22 cellular contexts compared by ENCODE assay signal in genomic region chr7:115868369-115868768, GRCh38.
"Had no signal": no experiment of that assay in that cellular context is flagged by ENCODE, and none has a peak within 500 bp of the region (broad histone marks: within the 10 kb centered on the region; RNA-seq: fewer than 3 reads in every experiment).

No MANE protein-coding gene starts in this region.

- H3K36me3 Mint-ChIP-seq: naive thymus-derived CD4-positive, alpha-beta T cell had no signal

- H3K4me1 Mint-ChIP-seq: nephron progenitor cell had no signal

- H3K9me3 Mint-ChIP-seq: nephron progenitor cell had no signal

- H3K27ac ChIP-seq: coronary artery, dorsolateral prefrontal cortex, epithelial cell of prostate, esophagus muscularis mucosa, gastrocnemius medialis, heart right ventricle, left ventricle myocardium inferior, lower lobe of right lung, neutrophil, psoas muscle, right lobe of liver had no signal

- H3K27ac Mint-ChIP-seq: naive thymus-derived CD4-positive, alpha-beta T cell; nephron progenitor cell had no signal

- H3K27me3 ChIP-seq: esophagus muscularis mucosa, gastrocnemius medialis, right lobe of liver had no signal

- ATAC-seq: gastrocnemius medialis; heart right ventricle; left cardiac atrium; lower lobe of right lung; naive thymus-derived CD4-positive, alpha-beta T cell; psoas muscle; right lobe of liver had no signal

- H3K36me3 ChIP-seq: esophagus muscularis mucosa, gastrocnemius medialis, heart right ventricle, left ventricle myocardium inferior, lower lobe of right lung, neutrophil, right lobe of liver had no signal

- H3K4me3 ChIP-seq: coronary artery, dorsolateral prefrontal cortex, esophagus muscularis mucosa, gastrocnemius medialis, heart right ventricle, left ventricle myocardium inferior, lower lobe of right lung, psoas muscle, right lobe of liver had no signal

- H3K27me3 Mint-ChIP-seq: naive thymus-derived CD4-positive, alpha-beta T cell had no signal

- DNase-seq: dorsolateral prefrontal cortex; effector CD8-positive, alpha-beta T cell; gastrocnemius medialis; heart right ventricle; hypothalamus; kidney; left cardiac atrium; left ventricle myocardium inferior; lower lobe of right lung; mesenchymal stem cell; naive thymus-derived CD4-positive, alpha-beta T cell; nephron progenitor cell; psoas muscle; retina; right lobe of liver; stimulated activated CD4-positive, alpha-beta T cell treated with anti-CD3 and anti-CD28 coated beads, Interleukin-4, amount 100 ng/mL, for 4 hours; stimulated activated naive CD4-positive, alpha-beta T cell treated with Interleukin-2 at 50 U/mL for 16 hours; trophoblast cell had no signal

- H3K4me3 Mint-ChIP-seq: naive thymus-derived CD4-positive, alpha-beta T cell; nephron progenitor cell had no signal

- H3K9me3 ChIP-seq: esophagus muscularis mucosa, gastrocnemius medialis, heart right ventricle, left ventricle myocardium inferior, lower lobe of right lung, neutrophil, psoas muscle, right lobe of liver had no signal

- H3K4me1 ChIP-seq: esophagus muscularis mucosa, gastrocnemius medialis, heart right ventricle, left ventricle myocardium inferior, lower lobe of right lung, psoas muscle, right lobe of liver had no signal
